Comparison of ENCODE assay signal across 18 cellular contexts in the genomic region with DNA sequence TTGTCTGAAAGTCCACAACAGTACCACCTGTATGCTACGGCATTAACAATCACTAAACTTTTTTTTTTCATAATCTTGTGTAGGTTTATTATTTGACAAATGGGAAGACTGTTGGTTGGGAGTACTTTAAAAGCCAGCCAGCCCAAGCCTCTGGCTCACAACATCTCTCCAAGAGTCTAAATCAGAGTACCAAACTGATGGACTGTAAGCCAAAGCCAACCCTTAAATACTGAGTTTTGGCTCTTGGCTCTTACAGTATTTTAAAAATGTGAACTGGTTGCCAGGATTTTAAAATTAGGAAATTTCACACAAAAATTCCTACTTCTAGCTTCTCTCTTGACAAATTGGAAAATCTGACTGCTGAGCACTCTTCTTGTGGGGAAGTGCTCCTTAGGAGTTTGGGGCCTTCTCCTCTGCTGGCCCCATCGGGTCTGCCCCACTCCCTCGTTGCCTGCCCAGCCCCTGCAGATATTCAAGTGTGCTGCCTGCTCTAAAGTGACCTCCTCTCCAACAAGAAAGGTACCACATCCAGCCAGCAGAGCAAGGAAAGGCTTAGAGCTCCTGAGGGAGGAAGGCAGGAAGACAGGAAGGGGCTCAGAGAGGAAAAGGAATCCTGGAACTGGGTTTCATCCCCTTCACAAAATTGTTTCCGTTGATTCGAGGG. TPM values are rescaled to one million over a fixed set of nuclear protein-coding genes. Genes with fewer than 3 reads are reported as not detected.
"Had no signal": no experiment of that assay in that cellular context is flagged by ENCODE, and none has a peak within 500 bp of the region (broad histone marks: within the 10 kb centered on the region; RNA-seq: fewer than 3 reads in every experiment).

No MANE protein-coding gene starts in this region.

- H3K27ac ChIP-seq: parathyroid adenoma had no signal

- H3K79me2 ChIP-seq: parathyroid adenoma had no signal

- H3K4me3 Mint-ChIP-seq: activated CD8-positive, alpha-beta memory T cell treated with anti-CD3 and anti-CD28 coated beads, Interleukin-2, amount 10 ng/mL, durations not matched to agents 7 days and 5 days; activated naive CD4-positive, alpha-beta T cell treated with anti-CD3 and anti-CD28 coated beads, Interleukin-2, amount 50 U/mL, for 24 hours; activated T-cell treated with anti-CD3 and anti-CD28 coated beads, Interleukin-2, amount 50 U/mL, for 24 hours; brain; central memory CD8-positive, alpha-beta T cell; dendritic cell treated with granulocyte-macrophage colony-stimulating factor and Interleukin-4, amounts not matched to agents 40 ng/mL and 50 ng/mL, for 4 days; endodermal cell had no signal

- H3K27ac Mint-ChIP-seq: activated CD8-positive, alpha-beta memory T cell treated with anti-CD3 and anti-CD28 coated beads, Interleukin-2, amount 10 ng/mL, durations not matched to agents 7 days and 5 days; activated naive CD4-positive, alpha-beta T cell treated with anti-CD3 and anti-CD28 coated beads, Interleukin-2, amount 50 U/mL, for 24 hours; activated T-cell treated with anti-CD3 and anti-CD28 coated beads, Interleukin-2, amount 50 U/mL, for 24 hours; brain; dendritic cell treated with granulocyte-macrophage colony-stimulating factor and Interleukin-4, amounts not matched to agents 40 ng/mL and 50 ng/mL, for 4 days; endodermal cell had no signal

- H3K9me3 Mint-ChIP-seq: activated naive CD4-positive, alpha-beta T cell treated with anti-CD3 and anti-CD28 coated beads, Interleukin-2, amount 50 U/mL, for 24 hours; activated T-cell treated with anti-CD3 and anti-CD28 coated beads, Interleukin-2, amount 50 U/mL, for 24 hours; central memory CD8-positive, alpha-beta T cell; dendritic cell treated with granulocyte-macrophage colony-stimulating factor and Interleukin-4, amounts not matched to agents 40 ng/mL and 50 ng/mL, for 4 days; endodermal cell had no signal

- H3K9ac ChIP-seq: parathyroid adenoma had no signal

- H2AFZ ChIP-seq: parathyroid adenoma had no signal

- H3K4me1 Mint-ChIP-seq: activated CD8-positive, alpha-beta memory T cell treated with anti-CD3 and anti-CD28 coated beads, Interleukin-2, amount 10 ng/mL, durations not matched to agents 7 days and 5 days; activated naive CD4-positive, alpha-beta T cell treated with anti-CD3 and anti-CD28 coated beads, Interleukin-2, amount 50 U/mL, for 24 hours; central memory CD8-positive, alpha-beta T cell; endodermal cell had no signal

- ATAC-seq: activated CD4-positive, CD25-positive, alpha-beta regulatory T cell treated with anti-CD3 and anti-CD28 coated beads, Interleukin-2, amount 50 U/mL, for 24 hours; activated CD8-positive, alpha-beta memory T cell treated with anti-CD3 and anti-CD28 coated beads, Interleukin-2, amount 10 ng/mL, durations not matched to agents 7 days and 5 days had no signal

- H3K27me3 Mint-ChIP-seq: activated CD8-positive, alpha-beta memory T cell treated with anti-CD3 and anti-CD28 coated beads, Interleukin-2, amount 10 ng/mL, durations not matched to agents 7 days and 5 days; activated naive CD4-positive, alpha-beta T cell treated with anti-CD3 and anti-CD28 coated beads, Interleukin-2, amount 50 U/mL, for 24 hours; activated T-cell treated with anti-CD3 and anti-CD28 coated beads, Interleukin-2, amount 50 U/mL, for 24 hours; brain; central memory CD8-positive, alpha-beta T cell; dendritic cell treated with granulocyte-macrophage colony-stimulating factor and Interleukin-4, amounts not matched to agents 40 ng/mL and 50 ng/mL, for 4 days had no signal

- DNase-seq: activated CD4-positive, alpha-beta T cell treated with anti-CD3 and anti-CD28 coated beads, Interleukin-2, amount 50 U/mL, for 48 hours; activated CD8-positive, alpha-beta memory T cell treated with anti-CD3 and anti-CD28 coated beads, Interleukin-2, amount 10 ng/mL, durations not matched to agents 7 days and 5 days; activated effector memory CD4-positive, alpha-beta T cell treated with Interleukin-2 at 50 U/mL for 16 hours; activated T-cell treated with anti-CD3 and anti-CD28 coated beads, Interleukin-2, amount 50 U/mL, for 24 hours; endodermal cell; foreskin melanocyte; head of caudate nucleus; retina; stimulated activated CD4-positive, alpha-beta T cell treated with anti-CD3 and anti-CD28 coated beads, Interleukin-2, amount 100 ng/mL, for 24 hours; stimulated activated naive CD4-positive, alpha-beta T cell; T-helper 2 cell had no signal

RNA-seq across cellular contexts. Expression of gene TMOD1, which starts 21.8 kb away (rescaled TPM):
- polyA plus RNA-seq: keratinocyte had no signal
